8 cellular contexts compared by ENCODE assay signal in genomic region chr22:45441158-45441557, GRCh38. TPM values are rescaled to one million over a fixed set of nuclear protein-coding genes. Genes with fewer than 3 reads are reported as not detected.
DNase-seq lines count a peak whose midpoint lies in the region; ATAC-seq, FAIRE-seq and TF ChIP-seq lines count a peak whose summit lies in the region.

No MANE protein-coding gene starts in this region.

- H3K36me3 ChIP-seq in DOHH2 (ENCODE audit: control insufficient read depth, low read length) = no peaks in the 10 kb centered on the region
- no peaks in the 10 kb centered on the region for H3K36me3 ChIP-seq in IMR-90 (ENCODE audit: control insufficient read depth, insufficient read depth, low read length)
- no peaks in the 10 kb centered on the region for H3K36me3 ChIP-seq in bronchial epithelial cell (ENCODE audit: control insufficient read depth, insufficient read depth, low read length)

- H2AK9ac ChIP-seq in IMR-90 (replicated peaks; ENCODE audit: low read depth, low read length, poor library complexity) = peak overlapping the region; percentile 89

- H3K4me1 ChIP-seq in DOHH2 (ENCODE audit: control insufficient read depth, low read length) (peaks cover 4% of the 10 kb centered on the region; the same call in 1 of the 2 replicates), IMR-90 (ENCODE audit: control insufficient read depth, insufficient read depth, low read length) (peaks cover 20% of the 10 kb centered on the region)

- ATAC-seq in IMR-90 (ENCODE audit: low read depth) (peak; percentile 75), left colon (peak; percentile 83), GM18873 (IDR thresholded peaks at IDR 0.05; ENCODE audit: low FRiP score, unreplicated experiment) (no peak), GM21390 (IDR thresholded peaks at IDR 0.05; ENCODE audit: unreplicated experiment) (no peak)
- ATAC-seq in stimulated activated naive CD8-positive, alpha-beta T cell treated with anti-CD3 and anti-CD28 coated beads, Interleukin-15, amount 100 ng/mL, for 72 hours = peak; percentile 80

- no peak overlapping the region for H3K23ac ChIP-seq in IMR-90 (ENCODE audit: low read depth, low read length)

- H3K4me3 ChIP-seq in DOHH2 (ENCODE audit: low read length) (no peak overlapping the region), IMR-90 (ENCODE audit: insufficient read depth, low read depth, low read length) (no peak overlapping the region), bronchial epithelial cell (ENCODE audit: low read depth, low read length) (no peak overlapping the region)

- H4K20me1 ChIP-seq in DOHH2 (ENCODE audit: control insufficient read depth, insufficient read depth, low read depth, low read length) (no peaks in the 10 kb centered on the region), IMR-90 (ENCODE audit: insufficient read depth, low read length) (no peaks in the 10 kb centered on the region)

- H3K4me3 Mint-ChIP-seq in stimulated activated naive CD8-positive, alpha-beta T cell treated with anti-CD3 and anti-CD28 coated beads, Interleukin-15, amount 100 ng/mL, for 72 hours = peak overlapping the region; percentile 14 to 34

- no peaks in the 10 kb centered on the region for H3K79me2 ChIP-seq in DOHH2 (ENCODE audit: control insufficient read depth, low read length)

- peak; percentile 68 for DNase-seq in IMR-90
- peak; percentile 67 for DNase-seq in SK-MEL-5 (ENCODE audit: low read depth, low spot score)
- DNase-seq in bronchial epithelial cell (ENCODE audit: low read depth) = peak; percentile 44
- DNase-seq in left colon = peak in 1 of 2 donors; percentile 58
- peak; percentile 21 to 28 for DNase-seq in stimulated activated naive CD8-positive, alpha-beta T cell treated with anti-CD3 and anti-CD28 coated beads, Interleukin-15, amount 100 ng/mL, for 72 hours

- H3K4me1 Mint-ChIP-seq in stimulated activated naive CD8-positive, alpha-beta T cell treated with anti-CD3 and anti-CD28 coated beads, Interleukin-15, amount 100 ng/mL, for 72 hours = peaks cover 18% of the 10 kb centered on the region

- H3K4ac ChIP-seq in IMR-90 (ENCODE audit: low read depth, low read length) = peak overlapping the region; percentile 31; the same call in 1 of the 2 replicates

- no peak for TF ChIP-seq POLR2A in IMR-90 (IDR thresholded peaks at IDR 0.05; ENCODE audit: low read depth, low read length)

- H3K27me3 ChIP-seq in DOHH2 (ENCODE audit: control insufficient read depth, low read length) (peaks cover 6% of the 10 kb centered on the region), IMR-90 (ENCODE audit: control insufficient read depth, insufficient read depth, low read length) (no peaks in the 10 kb centered on the region), bronchial epithelial cell (ENCODE audit: control insufficient read depth, insufficient read depth, low read length) (no peaks in the 10 kb centered on the region)

- H3K9me1 ChIP-seq in IMR-90 (ENCODE audit: insufficient read depth, low read length) = peaks cover 5% of the 10 kb centered on the region

- no peak overlapping the region for H3K18ac ChIP-seq in IMR-90 (ENCODE audit: low read depth, low read length)

- FAIRE-seq in bronchial epithelial cell (lab: Jason Lieb, UNC) = no peak

- H3K79me1 ChIP-seq in IMR-90 (ENCODE audit: low read depth in 1 of 2, low read length in 2 of 2) = no peaks in the 10 kb centered on the region

- no peak overlapping the region for H3K27ac ChIP-seq in DOHH2 (ENCODE audit: low read depth, low read length)
- no peak overlapping the region for H3K27ac ChIP-seq in IMR-90 (ENCODE audit: insufficient read depth, low read length)

- POLR2A ChIA-PET in IMR-90 (lab: Charles Lee; ENCODE audit: unreplicated experiment) = no interaction called here

- H3K9ac ChIP-seq in IMR-90 (ENCODE audit: low read depth, low read length) = no peak overlapping the region

- intact Hi-C loops in IMR-90 (cut with micrococcal nuclease) (loop anchor here (1.0 to 2.0 kb wide), 2 partner anchors 64 to 112 kb away; no protein-coding TSS in a partner anchor), left colon (cut with DNase I, micrococcal nuclease) (loop anchor here (2.0 to 10.0 kb wide), 3 partner anchors 74 to 114 kb away; no protein-coding TSS in a partner anchor)

- no peak overlapping the region for H3K56ac ChIP-seq in IMR-90 (ENCODE audit: extremely low read depth, insufficient read depth, low read length)

- TF ChIP-seq CTCF in DOHH2 (IDR thresholded peaks at IDR 0.05; ENCODE audit: low read depth, low read length, poor library complexity, severe bottlenecking) = peak; percentile 57
- TF ChIP-seq CTCF in IMR-90 (conservative IDR thresholded peaks at IDR 0.05; ENCODE audit: low read depth, low read length) = peak; percentile 73
- TF ChIP-seq CTCF in bronchial epithelial cell (IDR thresholded peaks at IDR 0.05; ENCODE audit: insufficient read depth, low read length, severe bottlenecking) = peak; percentile 71

- no CpG with 5 or more reads among the region's 9 CpGs for WGBS in IMR-90 (ENCODE audit: extremely low coverage in 2 of 2, insufficient read length in 1 of 2), 2 experiments

- peak overlapping the region; percentile 37 to 42 for H3K27ac Mint-ChIP-seq in stimulated activated naive CD8-positive, alpha-beta T cell treated with anti-CD3 and anti-CD28 coated beads, Interleukin-15, amount 100 ng/mL, for 72 hours

- CTCF ChIA-PET in IMR-90 (lab: Yijun Ruan, JAX) = interaction anchor here (1.3 to 2.0 kb wide), 3 partner anchors 58 to 113 kb away, joined by 3 to 8 read pairs (median 8); no protein-coding TSS in a partner anchor

- peak overlapping the region; percentile 83 for H2BK120ac ChIP-seq in IMR-90 (ENCODE audit: low read depth, low read length)

- peaks cover 8% of the 10 kb centered on the region for H3K27me3 Mint-ChIP-seq in stimulated activated naive CD8-positive, alpha-beta T cell treated with anti-CD3 and anti-CD28 coated beads, Interleukin-15, amount 100 ng/mL, for 72 hours

- H3F3A ChIP-seq in DOHH2 (ENCODE audit: control insufficient read depth, insufficient read depth) = no peaks in the 10 kb centered on the region

- peak; percentile 84 for TF ChIP-seq RAD21 in IMR-90 (IDR thresholded peaks at IDR 0.05; ENCODE audit: low read length)

- peak overlapping the region; percentile 57; the same call in 1 of the 2 replicates for H2BK20ac ChIP-seq in IMR-90 (ENCODE audit: low read depth, low read length)

- H2AK5ac ChIP-seq in IMR-90 (ENCODE audit: low read depth, low read length) = peak overlapping the region; percentile 81; the same call in 1 of the 2 replicates

- H2BK15ac ChIP-seq in IMR-90 (ENCODE audit: low read depth, low read length) = no peak overlapping the region; the same call in 2 of the 3 replicates

- H3K9me3 Mint-ChIP-seq in stimulated activated naive CD8-positive, alpha-beta T cell treated with anti-CD3 and anti-CD28 coated beads, Interleukin-15, amount 100 ng/mL, for 72 hours = no peaks in the 10 kb centered on the region

- H3K9me3 ChIP-seq in DOHH2 (ENCODE audit: control insufficient read depth, insufficient read depth, low read length) (no peaks in the 10 kb centered on the region), IMR-90 (ENCODE audit: control insufficient read depth, insufficient read depth, low read length) (no peaks in the 10 kb centered on the region)

- H3K4me2 ChIP-seq in DOHH2 (ENCODE audit: low read length) (peak overlapping the region; percentile 14; the same call in 1 of the 2 replicates), IMR-90 (ENCODE audit: low read depth, low read length) (0 out of 2 replicates have a peak overlapping the region, but pooled peaks have one; percentile 37)

- dilution Hi-C loops in IMR-90 (cut with HindIII; ENCODE audit: low sequenced_read_pairs, unreplicated experiment) = no loop called here

- 0 out of 2 replicates have a peak overlapping the region, but pooled peaks have one; percentile 66 for H4K91ac ChIP-seq in IMR-90 (ENCODE audit: insufficient read depth, low read depth, low read length)

- H3K14ac ChIP-seq in IMR-90 (replicated peaks; ENCODE audit: low read depth, low read length) = no peak overlapping the region

- peak overlapping the region; percentile 79 for H2AFZ ChIP-seq in IMR-90 (replicated peaks; ENCODE audit: low read length, poor library complexity)

- no peak overlapping the region for H4K5ac ChIP-seq in IMR-90 (ENCODE audit: low read depth, low read length)

- no peak overlapping the region for H2BK5ac ChIP-seq in IMR-90 (ENCODE audit: low read depth, low read length, poor library complexity, severe bottlenecking)

- H3K9me2 ChIP-seq in DOHH2 (replicated peaks; ENCODE audit: control insufficient read depth, low read length) = no peaks in the 10 kb centered on the region

- in situ Hi-C loops in IMR-90 (cut with MboI; ENCODE audit: low sequenced_read_pairs) (no loop called here), SK-MEL-5 (cut with HindIII; ENCODE audit: low pct_unique_long_range_greater_than_20kb, low sequenced_read_pairs) (no loop called here)

- no peak overlapping the region for H4K8ac ChIP-seq in IMR-90 (ENCODE audit: low read depth in 2 of 2, low read length in 2 of 2)

- no TSS peak for BruUV-seq in IMR-90 (replicated peaks; lab: Mats Ljungman, UMichigan)

TF ChIP-seq in IMR-90, 13 proteins besides CTCF, POLR2A, EP300 and RAD21 (continues in another document):
- TF ChIP-seq CHD1 (IDR thresholded peaks at IDR 0.05; ENCODE audit: low read depth, low read length) = no peak
- TF ChIP-seq MAFK (IDR thresholded peaks at IDR 0.05; ENCODE audit: low read depth, low read length) = no peak

RNA-seq across cellular contexts. Expression of gene RIBC2, which starts 27.7 kb away (rescaled TPM):
- 0.28 and 0.36 TPM in 2 replicates for total RNA-seq in IMR-90 (2012; rRNA removed)
- 0.29 and 0.50 TPM in 2 replicates for polyA plus RNA-seq in IMR-90 (2012; rRNA removed)
- 0.04 and 0.08 TPM in 2 replicates for polyA plus RNA-seq in IMR-90 (2012; cell fraction: cytosol; rRNA removed)
- polyA plus RNA-seq in IMR-90 (2012; cell fraction: nucleus; rRNA removed; ENCODE audit: low replicate concordance) = 0.07 and 0.11 TPM in 2 replicates
- 2.0 and 3.9 TPM in 2 replicates for total RNA-seq in SK-MEL-5 (2014; rRNA removed; shearing (Covaris generic))
- 3.4 and 4.1 TPM in 2 replicates for polyA plus RNA-seq in SK-MEL-5 (2015; cell fraction: cytosol; rRNA removed)
- 6.0 and 11.3 TPM in 2 replicates for polyA plus RNA-seq in SK-MEL-5 (2015; cell fraction: nucleus; rRNA removed)
- 0.26 TPM in 1 of 2 replicates, not detected in the other for total RNA-seq in bronchial epithelial cell
- 1 to 10 TPM in 1 of 2 donors, under 1 TPM in 1; 0.84 to 1.2 TPM for total RNA-seq in left colon

RNA-seq across cellular contexts. Expression of gene SMC1B, which starts 27.8 kb away (rescaled TPM):
- total RNA-seq in IMR-90 (2012; rRNA removed) (not detected in 2 replicates), bronchial epithelial cell (not detected in 2 replicates), left colon (not detected)
- not detected in 2 replicates for polyA plus RNA-seq in IMR-90 (2012; rRNA removed)
- polyA plus RNA-seq in IMR-90 (2012; cell fraction: cytosol; rRNA removed) = not detected in 2 replicates
- polyA plus RNA-seq in IMR-90 (2012; cell fraction: nucleus; rRNA removed; ENCODE audit: low replicate concordance) = not detected in 2 replicates
- total RNA-seq in SK-MEL-5 (2014; rRNA removed; shearing (Covaris generic)) = 0.16 and 0.19 TPM in 2 replicates
- 0.10 and 0.25 TPM in 2 replicates for polyA plus RNA-seq in SK-MEL-5 (2015; cell fraction: cytosol; rRNA removed)
- polyA plus RNA-seq in SK-MEL-5 (2015; cell fraction: nucleus; rRNA removed) = 0.11 and 0.54 TPM in 2 replicates

Comparison
In these comparisons a context has a peak if more than half of its experiments do, and no peak if none do; other contexts are left out.
1. ATAC-seq: peak in IMR-90 (single experiment), left colon (single experiment) and stimulated activated naive CD8-positive, alpha-beta T cell treated with anti-CD3 and anti-CD28 coated beads, Interleukin-15, amount 100 ng/mL, for 72 hours (single experiment); none in GM18873 (single experiment) and GM21390 (single experiment).
2. Peak in every context shown above with its lines, with median percentiles within 50 percentile points of each other: CTCF ChIP-seq.